In the genomic region with DNA sequence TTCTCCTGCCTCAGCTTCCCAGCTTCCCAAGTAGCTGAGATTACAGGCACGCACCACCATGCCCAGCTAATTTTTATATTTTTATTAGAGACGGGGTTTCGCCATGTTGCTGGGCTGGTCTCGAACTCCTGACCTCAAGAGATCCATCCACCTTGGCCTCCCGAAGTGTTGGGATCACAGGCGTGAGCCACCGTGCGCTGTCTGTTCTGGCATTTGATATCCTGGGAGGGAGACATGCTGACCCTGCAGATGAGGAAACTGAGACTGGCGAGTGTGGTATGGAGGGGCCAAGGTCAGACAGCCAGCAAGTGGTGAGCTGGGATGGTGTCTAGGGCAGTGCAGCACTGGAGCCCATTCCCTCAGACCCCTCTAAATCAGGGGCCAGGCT, we compare ENCODE assay signal across 1 cellular context.
TF ChIP-seq lines count a peak whose summit lies in the region.

No MANE protein-coding gene starts in this region.

TF ChIP-seq in HepG2, 621 proteins besides CTCF, POLR2A, EP300 and RAD21 (continued from another document):
- TF ChIP-seq, protein P1, sequence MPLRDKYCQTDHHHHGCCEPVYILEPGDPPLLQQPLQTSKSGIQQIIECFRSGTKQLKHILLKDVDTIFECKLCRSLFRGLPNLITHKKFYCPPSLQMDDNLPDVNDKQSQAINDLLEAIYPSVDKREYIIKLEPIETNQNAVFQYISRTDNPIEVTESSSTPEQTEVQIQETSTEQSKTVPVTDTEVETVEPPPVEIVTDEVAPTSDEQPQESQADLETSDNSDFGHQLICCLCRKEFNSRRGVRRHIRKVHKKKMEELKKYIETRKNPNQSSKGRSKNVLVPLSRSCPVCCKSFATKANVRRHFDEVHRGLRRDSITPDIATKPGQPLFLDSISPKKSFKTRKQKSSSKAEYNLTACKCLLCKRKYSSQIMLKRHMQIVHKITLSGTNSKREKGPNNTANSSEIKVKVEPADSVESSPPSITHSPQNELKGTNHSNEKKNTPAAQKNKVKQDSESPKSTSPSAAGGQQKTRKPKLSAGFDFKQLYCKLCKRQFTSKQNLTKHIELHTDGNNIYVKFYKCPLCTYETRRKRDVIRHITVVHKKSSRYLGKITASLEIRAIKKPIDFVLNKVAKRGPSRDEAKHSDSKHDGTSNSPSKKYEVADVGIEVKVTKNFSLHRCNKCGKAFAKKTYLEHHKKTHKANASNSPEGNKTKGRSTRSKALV (CRISPR knock-in tag; IDR thresholded peaks at IDR 0.05): no peak
- TF ChIP-seq FOXK1 (CRISPR knock-in tag; IDR thresholded peaks at IDR 0.05; ENCODE audit: borderline replicate concordance, low read depth) (no peak), POLR2G (IDR thresholded peaks at IDR 0.05; ENCODE audit: low read depth, low read length) (no peak)
- TF ChIP-seq, protein P2, sequence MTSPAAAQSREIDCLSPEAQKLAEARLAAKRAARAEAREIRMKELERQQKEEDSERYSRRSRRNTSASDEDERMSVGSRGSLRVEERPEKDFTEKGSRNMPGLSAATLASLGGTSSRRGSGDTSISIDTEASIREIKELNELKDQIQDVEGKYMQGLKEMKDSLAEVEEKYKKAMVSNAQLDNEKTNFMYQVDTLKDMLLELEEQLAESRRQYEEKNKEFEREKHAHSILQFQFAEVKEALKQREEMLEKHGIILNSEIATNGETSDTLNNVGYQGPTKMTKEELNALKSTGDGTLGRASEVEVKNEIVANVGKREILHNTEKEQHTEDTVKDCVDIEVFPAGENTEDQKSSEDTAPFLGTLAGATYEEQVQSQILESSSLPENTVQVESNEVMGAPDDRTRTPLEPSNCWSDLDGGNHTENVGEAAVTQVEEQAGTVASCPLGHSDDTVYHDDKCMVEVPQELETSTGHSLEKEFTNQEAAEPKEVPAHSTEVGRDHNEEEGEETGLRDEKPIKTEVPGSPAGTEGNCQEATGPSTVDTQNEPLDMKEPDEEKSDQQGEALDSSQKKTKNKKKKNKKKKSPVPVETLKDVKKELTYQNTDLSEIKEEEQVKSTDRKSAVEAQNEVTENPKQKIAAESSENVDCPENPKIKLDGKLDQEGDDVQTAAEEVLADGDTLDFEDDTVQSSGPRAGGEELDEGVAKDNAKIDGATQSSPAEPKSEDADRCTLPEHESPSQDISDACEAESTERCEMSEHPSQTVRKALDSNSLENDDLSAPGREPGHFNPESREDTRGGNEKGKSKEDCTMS (CRISPR knock-in tag; conservative IDR thresholded peaks at IDR 0.05): no peak
